ENCODE assay signal across 16 cellular contexts in the genomic region with DNA sequence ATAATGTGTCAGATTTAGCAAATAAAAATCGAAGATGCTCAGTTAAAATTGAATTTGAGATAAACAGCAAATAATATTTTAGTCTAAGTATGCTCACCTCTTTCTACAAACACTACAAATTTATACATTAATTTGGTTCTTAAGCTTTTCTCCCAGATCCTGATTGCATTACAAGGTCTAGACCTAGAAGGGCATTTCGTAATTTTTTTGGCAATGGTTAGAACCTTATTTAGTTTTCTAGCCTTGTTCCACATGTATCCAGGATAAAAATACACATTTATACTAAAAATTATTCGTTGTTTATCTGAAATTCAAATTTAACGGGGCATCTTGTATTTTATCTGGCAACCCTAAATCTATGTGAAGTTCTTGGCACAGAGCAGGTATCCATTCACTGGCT. TPM values are rescaled to one million over a fixed set of nuclear protein-coding genes. Genes with fewer than 3 reads are reported as not detected.
A peak's percentile ranks its signal among the peaks of the same experiment; 100 is the strongest.
DNase-seq lines count a peak whose midpoint lies in the region; FAIRE-seq and TF ChIP-seq lines count a peak whose summit lies in the region.
"Had no signal": no experiment of that assay in that cellular context is flagged by ENCODE, and none has a peak within 500 bp of the region (broad histone marks: within the 10 kb centered on the region; RNA-seq: fewer than 3 reads in every experiment).

No MANE protein-coding gene starts in this region.

- TF ChIP-seq POLR2A in esophagus muscularis mucosa (IDR thresholded peaks at IDR 0.05; ENCODE audit: low read depth): no peak

- H3K4me3 Mint-ChIP-seq in osteocyte (ENCODE audit: unreplicated experiment): no peak overlapping the region
- H3K4me3 Mint-ChIP-seq: CD8-positive, alpha-beta T cell had no signal

- H3K9me3 ChIP-seq in SJSA1 (replicated peaks): no peaks in the 10 kb centered on the region
- H3K9me3 ChIP-seq in esophagus muscularis mucosa: no peaks in the 10 kb centered on the region

- H3K4me1 Mint-ChIP-seq in osteocyte (ENCODE audit: unreplicated experiment): peaks cover 24% of the 10 kb centered on the region

- H3K36me3 ChIP-seq in SJSA1 (peaks cover 4% of the 10 kb centered on the region; the same call in 1 of the 2 replicates), esophagus muscularis mucosa (no peaks in the 10 kb centered on the region), H7 (replicated peaks; ENCODE audit: control insufficient read depth, insufficient read depth, low read length) (no peaks in the 10 kb centered on the region)

- no peak for TF ChIP-seq EP300 in esophagus muscularis mucosa (IDR thresholded peaks at IDR 0.05)

- H3K27ac Mint-ChIP-seq in osteocyte (ENCODE audit: unreplicated experiment): peak overlapping the region; percentile 66
- H3K27ac Mint-ChIP-seq: CD8-positive, alpha-beta T cell had no signal

- no peak for DNase-seq in D721Med (ENCODE audit: insufficient read length, low spot score)
- no peak for DNase-seq in SJSA1 (ENCODE audit: low read depth in 1 of 2, low spot score in 2 of 2)
- DNase-seq in fibroblast of gingiva (ENCODE audit: low read depth): peak; percentile 62
- DNase-seq in osteocyte (ENCODE audit: extremely low spot score, unreplicated experiment): no peak
- no peak for DNase-seq in DMS114 treated with DMSO at 0.1 percent for 48 hours (lab: John Stamatoyannopoulos, UW; ENCODE audit: unreplicated experiment)
- no peak for DNase-seq in esophagus muscularis mucosa (ENCODE audit: extremely low spot score)
- DNase-seq in H7: no peak
- DNase-seq in NCI-H2171 treated with DMSO at 0.1 percent for 48 hours (lab: John Stamatoyannopoulos, UW): no peak
- DNase-seq: CD8-positive, alpha-beta T cell; MV-4-11; NCI-H1436; NCI-H2081; NCI-H2227 treated with DMSO at 0.1 percent for 48 hours; NCI-H526; RPMI8226 had no signal

- no peaks in the 10 kb centered on the region for H3K27me3 Mint-ChIP-seq in osteocyte (ENCODE audit: unreplicated experiment)

- no peaks in the 10 kb centered on the region for H3K9me3 Mint-ChIP-seq in osteocyte (ENCODE audit: unreplicated experiment)
- H3K9me3 Mint-ChIP-seq: CD8-positive, alpha-beta T cell had no signal

- no peaks in the 10 kb centered on the region for H3K36me3 Mint-ChIP-seq in osteocyte (ENCODE audit: unreplicated experiment)
- H3K36me3 Mint-ChIP-seq: CD8-positive, alpha-beta T cell had no signal

- intact Hi-C loops in esophagus muscularis mucosa (cut with DNase I): loop anchor here (10.0 kb wide), 2 partner anchors 252 to 472 kb away; a partner anchor contains a TSS

- peaks cover 14% of the 10 kb centered on the region for H3K4me1 ChIP-seq in SJSA1 (replicated peaks)
- H3K4me1 ChIP-seq in esophagus muscularis mucosa: peaks cover 0 to 19% (median 9%) of the 10 kb centered on the region in 4 donors

- 75% methylated on average over 4 of the region's 4 CpGs for WGBS in esophagus muscularis mucosa

- TF ChIP-seq CTCF in D721Med (IDR thresholded peaks at IDR 0.05; ENCODE audit: insufficient read depth, missing control alignments): no peak
- TF ChIP-seq CTCF in osteocyte (IDR thresholded peaks at IDR 0.05): no peak
- no peak for TF ChIP-seq CTCF in esophagus muscularis mucosa (IDR thresholded peaks at IDR 0.05)

- peak; percentile 25 for FAIRE-seq in D721Med (lab: Jason Lieb, UNC)

- H3K27ac ChIP-seq in SJSA1 (peak overlapping the region; percentile 35; the same call in 1 of the 2 replicates), esophagus muscularis mucosa (replicated peaks in 1 of 4) (no peak overlapping the region)

- H3K4me3 ChIP-seq in SJSA1 (no peak overlapping the region), esophagus muscularis mucosa (no peak overlapping the region), H7 (ENCODE audit: insufficient read depth, low read depth, low read length) (no peak overlapping the region)

- no peaks in the 10 kb centered on the region for H3K27me3 ChIP-seq in SJSA1 (replicated peaks)
- peaks cover 0 to 3% (median 0%) of the 10 kb centered on the region in 4 donors for H3K27me3 ChIP-seq in esophagus muscularis mucosa
- H3K27me3 ChIP-seq in H7 (ENCODE audit: control insufficient read depth, insufficient read depth, low read length): 0 out of 2 replicates have a peak, but pooled peaks cover 2% of the 10 kb centered on the region

RNA-seq across cellular contexts. Expression of a gene that starts 2.5 kb away (rescaled TPM):
- 3.8 and 5.1 TPM in 2 replicates for total RNA-seq in SJSA1 (2014; rRNA removed; shearing (Covaris generic))
- total RNA-seq in osteocyte (10.9 and 12.6 TPM in 2 replicates), esophagus muscularis mucosa (1 to 10 TPM; 3.7 to 6.5 (median 4.6) TPM)
- total RNA-seq in H7 (2014; rRNA removed; shearing (Covaris generic)): 7.0 and 9.5 TPM in 2 replicates
- total RNA-seq: G401 had no signal
